In the genomic region with DNA sequence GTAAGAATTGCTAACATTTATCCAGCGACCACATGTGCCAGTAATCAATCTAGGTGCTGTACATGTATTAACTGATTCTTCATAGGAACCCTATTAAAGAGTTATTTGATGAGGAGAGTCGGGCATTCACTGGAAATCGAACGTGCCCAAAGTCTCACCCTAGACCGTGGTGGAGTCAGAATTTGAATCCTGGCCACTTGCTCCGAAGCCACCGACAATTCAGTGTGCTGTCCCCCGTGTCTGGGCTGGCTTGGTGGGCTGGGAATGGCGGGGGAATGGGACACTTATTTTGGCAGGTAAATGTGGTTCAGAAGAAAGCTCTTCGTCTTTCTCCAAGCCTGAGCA, we compare ENCODE assay signal across 1 cellular context.
TF ChIP-seq lines count a peak whose summit lies in the region.

No MANE protein-coding gene starts in this region.

TF ChIP-seq in SK-N-SH, 30 proteins besides CTCF, POLR2A, EP300 and RAD21 (continued from another document):
- TF ChIP-seq, protein P1, sequence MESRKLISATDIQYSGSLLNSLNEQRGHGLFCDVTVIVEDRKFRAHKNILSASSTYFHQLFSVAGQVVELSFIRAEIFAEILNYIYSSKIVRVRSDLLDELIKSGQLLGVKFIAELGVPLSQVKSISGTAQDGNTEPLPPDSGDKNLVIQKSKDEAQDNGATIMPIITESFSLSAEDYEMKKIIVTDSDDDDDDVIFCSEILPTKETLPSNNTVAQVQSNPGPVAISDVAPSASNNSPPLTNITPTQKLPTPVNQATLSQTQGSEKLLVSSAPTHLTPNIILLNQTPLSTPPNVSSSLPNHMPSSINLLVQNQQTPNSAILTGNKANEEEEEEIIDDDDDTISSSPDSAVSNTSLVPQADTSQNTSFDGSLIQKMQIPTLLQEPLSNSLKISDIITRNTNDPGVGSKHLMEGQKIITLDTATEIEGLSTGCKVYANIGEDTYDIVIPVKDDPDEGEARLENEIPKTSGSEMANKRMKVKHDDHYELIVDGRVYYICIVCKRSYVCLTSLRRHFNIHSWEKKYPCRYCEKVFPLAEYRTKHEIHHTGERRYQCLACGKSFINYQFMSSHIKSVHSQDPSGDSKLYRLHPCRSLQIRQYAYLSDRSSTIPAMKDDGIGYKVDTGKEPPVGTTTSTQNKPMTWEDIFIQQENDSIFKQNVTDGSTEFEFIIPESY (IDR thresholded peaks at IDR 0.05; ENCODE audit: borderline replicate concordance, low read depth) = no peak
- TF ChIP-seq, protein P2, sequence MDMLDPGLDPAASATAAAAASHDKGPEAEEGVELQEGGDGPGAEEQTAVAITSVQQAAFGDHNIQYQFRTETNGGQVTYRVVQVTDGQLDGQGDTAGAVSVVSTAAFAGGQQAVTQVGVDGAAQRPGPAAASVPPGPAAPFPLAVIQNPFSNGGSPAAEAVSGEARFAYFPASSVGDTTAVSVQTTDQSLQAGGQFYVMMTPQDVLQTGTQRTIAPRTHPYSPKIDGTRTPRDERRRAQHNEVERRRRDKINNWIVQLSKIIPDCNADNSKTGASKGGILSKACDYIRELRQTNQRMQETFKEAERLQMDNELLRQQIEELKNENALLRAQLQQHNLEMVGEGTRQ (IDR thresholded peaks at IDR 0.05; ENCODE audit: borderline replicate concordance, low read depth, low read length) = no peak
- TF ChIP-seq PBX3 (IDR thresholded peaks at IDR 0.05) = no peak
- no peak for TF ChIP-seq IRF3 (IDR thresholded peaks at IDR 0.05; ENCODE audit: low read depth, low read length)
